Comparison of ENCODE assay signal across 12 cellular contexts in the genomic region with DNA sequence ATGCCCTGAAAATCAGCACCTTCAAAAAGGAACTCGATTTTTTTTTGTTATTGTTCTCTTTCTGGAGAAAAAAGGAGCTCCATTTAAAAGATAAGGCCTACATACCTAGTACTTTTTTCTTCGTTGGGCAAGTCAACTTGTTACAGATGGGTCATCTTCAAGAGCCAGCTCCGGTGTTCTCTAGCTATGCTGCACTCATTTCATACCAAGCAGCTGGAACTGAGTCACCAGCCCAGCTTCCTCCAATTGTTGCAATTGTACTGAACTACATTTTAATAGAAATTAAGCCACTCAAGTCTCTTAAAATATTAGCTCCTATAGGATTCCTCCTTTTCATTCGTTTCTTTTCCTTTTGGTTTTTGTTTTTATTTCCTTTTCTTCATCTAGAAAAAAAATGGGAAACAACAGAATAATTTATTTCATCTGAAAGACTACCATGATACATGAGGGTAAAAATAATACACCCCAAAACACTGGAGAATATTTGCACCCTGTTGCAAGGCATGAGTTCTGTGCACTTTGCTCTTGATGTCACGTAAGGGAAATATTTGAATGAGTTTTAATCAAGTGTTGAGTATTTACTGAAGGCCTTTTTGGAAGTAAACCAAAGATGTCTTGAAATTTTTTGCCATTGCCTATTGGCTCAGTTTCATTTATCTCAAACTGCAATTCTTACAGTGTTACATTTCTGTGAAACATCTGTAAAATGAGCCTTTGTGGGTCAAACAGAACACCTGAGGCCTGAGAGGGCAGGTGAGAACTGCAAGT.
DNase-seq lines count a peak whose midpoint lies in the region; ATAC-seq, FAIRE-seq and TF ChIP-seq lines count a peak whose summit lies in the region.
"Had no signal": no experiment of that assay in that cellular context is flagged by ENCODE, and none has a peak within 500 bp of the region (broad histone marks: within the 10 kb centered on the region; RNA-seq: fewer than 3 reads in every experiment).

No MANE protein-coding gene starts in this region.

- BruUV-seq in K562 (replicated peaks; lab: Mats Ljungman, UMichigan), result no TSS peak

- H3K4me3 ChIP-seq in K562 (no peak overlapping the region), uterus (no peak overlapping the region)

- no peak for TF ChIP-seq EP300 in K562 (IDR thresholded peaks at IDR 0.05; ENCODE audit: low read length)

- no peaks in the 10 kb centered on the region for H3K27me3 Mint-ChIP-seq in activated T-cell treated with anti-CD3 and anti-CD28 coated beads, Interleukin-2, amount 50 U/mL, for 72 hours (ENCODE audit: low read depth)

- in situ Hi-C loops in K562 (cut with MboI), result no loop called here

- no peak for TF ChIP-seq RAD21 in K562 (CRISPR knock-in tag; conservative IDR thresholded peaks at IDR 0.05 in 1 of 2, IDR thresholded peaks at IDR 0.05 in 1 of 2)

- DNase-seq in SIG-M5 treated with dmso at 0.1 percent for 504 hours (lab: John Stamatoyannopoulos, UW; ENCODE audit: unreplicated experiment), result peak; percentile 16
- DNase-seq in SIG-M5 (lab: John Stamatoyannopoulos, UW), result no peak
- no peak for DNase-seq in K562 (ENCODE audit: extremely low read depth in 1 of 4, low spot score in 3 of 4)
- peak; percentile 86 for DNase-seq in iris pigment epithelial cell (ENCODE audit: low read depth)
- peak in 1 of 2 donors; percentile 44 for DNase-seq in uterus
- DNase-seq in HUDEP-2 (lab: John Stamatoyannopoulos, UW; ENCODE audit: unreplicated experiment in 76 of 76), result no peak
- DNase-seq in activated T-cell treated with anti-CD3 and anti-CD28 coated beads, Interleukin-2, amount 50 U/mL, for 72 hours, result no peak
- DNase-seq: activated T-cell treated with anti-CD3 and anti-CD28 coated beads for 4 hours; effector CD8-positive, alpha-beta T cell; NCI-H2171 treated with DMSO at 0.1 percent for 48 hours had no signal

- ATAC-seq in K562 (no peak), HG03097 (IDR thresholded peaks at IDR 0.05; ENCODE audit: low FRiP score, unreplicated experiment) (no peak)
- ATAC-seq in activated T-cell treated with anti-CD3 and anti-CD28 coated beads, Interleukin-2, amount 50 U/mL, for 72 hours (replicated peaks in 1 of 2), result no peak

- no peaks in the 10 kb centered on the region for H3K79me2 ChIP-seq in K562 (ENCODE audit: control insufficient read depth, insufficient read depth, low read length)

- WGBS in K562 (ENCODE audit: insufficient coverage, low coverage, missing lambda C conversion rate), result 55% methylated on average over 5 of the region's 5 CpGs

- H3K4me3 Mint-ChIP-seq in activated T-cell treated with anti-CD3 and anti-CD28 coated beads, Interleukin-2, amount 50 U/mL, for 72 hours, result no peak overlapping the region

- TF ChIP-seq POLR2A in K562 (conservative IDR thresholded peaks at IDR 0.05) (no peak), uterus (IDR thresholded peaks at IDR 0.05) (no peak)

- CTCF ChIA-PET in K562 (lab: Yijun Ruan, JAX; ENCODE audit: low intra/inter-chr PET ratio), result no interaction called here

- no peak overlapping the region for H3K4me2 ChIP-seq in K562 (ENCODE audit: insufficient read depth, low read length)

- H3K4me1 ChIP-seq in K562 (replicated peaks in 1 of 2; ENCODE audit: control insufficient read depth in 2 of 2, insufficient read depth in 2 of 2, low read length in 2 of 2), result peaks cover 0 to 11% of the 10 kb centered on the region in 2 experiments; a peak in 2 of 5 replicates
- H3K4me1 ChIP-seq in uterus, result no peaks in the 10 kb centered on the region

- intact Hi-C loops in K562 (cut with micrococcal nuclease), result no loop called here
- intact Hi-C loops in uterus (cut with DNase I; ENCODE audit: low total_unique reads), result no loop called here

- FAIRE-seq in K562 (lab: Jason Lieb, UNC), result peak; percentile 40

- H3K27ac Mint-ChIP-seq in activated T-cell treated with anti-CD3 and anti-CD28 coated beads, Interleukin-2, amount 50 U/mL, for 72 hours, result no peak overlapping the region

- no peaks in the 10 kb centered on the region for H3K36me3 Mint-ChIP-seq in activated T-cell treated with anti-CD3 and anti-CD28 coated beads, Interleukin-2, amount 50 U/mL, for 72 hours (ENCODE audit: insufficient read depth in 2 of 2)

- H2AFZ ChIP-seq in K562 (ENCODE audit: low read depth, low read length), result no peak overlapping the region

- H3K9me3 ChIP-seq in K562 (replicated peaks; ENCODE audit: control insufficient read depth, insufficient read depth, low read depth, low read length) (no peaks in the 10 kb centered on the region), uterus (no peaks in the 10 kb centered on the region)

- no peak for TF ChIP-seq CTCF in K562 (IDR thresholded peaks at IDR 0.05 in 2 of 3, conservative IDR thresholded peaks at IDR 0.05 in 1 of 3; ENCODE audit: insufficient read depth in 2 of 3, low read depth in 1 of 3, low read length in 3 of 3)
- no peak for TF ChIP-seq CTCF in uterus (IDR thresholded peaks at IDR 0.05)

- POLR2A ChIA-PET in K562 (lab: Yijun Ruan, JAX), result interaction anchor here (0.8 kb wide), 1 partner anchor 12 kb away, joined by 3 read pairs; no protein-coding TSS in a partner anchor

- H3K9me1 ChIP-seq in K562 (ENCODE audit: control insufficient read depth, insufficient read depth, low read length), result no peaks in the 10 kb centered on the region

- H3K36me3 ChIP-seq in K562 (ENCODE audit: control insufficient read depth, insufficient read depth, low read length) (no peaks in the 10 kb centered on the region), uterus (no peaks in the 10 kb centered on the region)

- H4K20me1 ChIP-seq in K562 (replicated peaks; ENCODE audit: control insufficient read depth, insufficient read depth, low read length), result no peaks in the 10 kb centered on the region

- H3K9ac ChIP-seq in K562 (ENCODE audit: insufficient read depth in 1 of 2, low read depth in 2 of 2, low read length in 2 of 2), result no peak overlapping the region

- no peaks in the 10 kb centered on the region for H3K9me3 Mint-ChIP-seq in activated T-cell treated with anti-CD3 and anti-CD28 coated beads, Interleukin-2, amount 50 U/mL, for 72 hours

- H3K27me3 ChIP-seq in K562 (ENCODE audit: control insufficient read depth in 2 of 2, insufficient read depth in 2 of 2, low read length in 2 of 2) (no peaks in the 10 kb centered on the region), uterus (no peaks in the 10 kb centered on the region)

- H3K27ac ChIP-seq in K562 (ENCODE audit: extremely low read depth, low read depth, low read length) (no peak overlapping the region), uterus (peak overlapping the region; percentile 2 to 59)
- H3K27ac ChIP-seq: 22Rv1 had no signal

- peaks cover 4% of the 10 kb centered on the region for H3K4me1 Mint-ChIP-seq in activated T-cell treated with anti-CD3 and anti-CD28 coated beads, Interleukin-2, amount 50 U/mL, for 72 hours (ENCODE audit: low read depth)

TF ChIP-seq in K562, 482 proteins besides CTCF, POLR2A, EP300 and RAD21:
- no peak for TF ChIP-seq ETS2 (tag; IDR thresholded peaks at IDR 0.05; ENCODE audit: borderline replicate concordance, poor library complexity, severe bottlenecking)

Comparison
In these comparisons a context has a peak if more than half of its experiments do, and no peak if none do; other contexts are left out.
1. DNase-seq: peak in SIG-M5 treated with dmso at 0.1 percent for 504 hours (single experiment) and iris pigment epithelial cell (single experiment); none in SIG-M5 (single experiment), K562 (0 of 4), HUDEP-2 (0 of 76) and activated T-cell treated with anti-CD3 and anti-CD28 coated beads, Interleukin-2, amount 50 U/mL, for 72 hours (0 of 2).